26 cellular contexts compared by ENCODE assay signal in genomic region chr7:93935112-93935511, GRCh38. TPM values are rescaled to one million over a fixed set of nuclear protein-coding genes. Genes with fewer than 3 reads are reported as not detected.
DNase-seq lines count a peak whose midpoint lies in the region; ATAC-seq, FAIRE-seq and TF ChIP-seq lines count a peak whose summit lies in the region.
"Had no signal": no experiment of that assay in that cellular context is flagged by ENCODE, and none has a peak within 500 bp of the region (broad histone marks: within the 10 kb centered on the region; RNA-seq: fewer than 3 reads in every experiment).

No MANE protein-coding gene starts in this region.

- intact Hi-C loops in right cardiac atrium (cut with DNase I) (no loop called here), endothelial cell of umbilical vein (cut with micrococcal nuclease) (no loop called here), mucosa of descending colon (cut with DNase I, micrococcal nuclease) (no loop called here)

- H4K91ac ChIP-seq in neuronal stem cell (ENCODE audit: low read depth, low read length, poor library complexity), result no peak overlapping the region

- POLR2A ChIA-PET in endothelial cell of umbilical vein (lab: Charles Lee), result no interaction called here

- no peaks in the 10 kb centered on the region for H3K36me3 ChIP-seq in right atrium auricular region
- H3K36me3 ChIP-seq in endothelial cell of umbilical vein (ENCODE audit: control insufficient read depth in 2 of 2, extremely low read depth in 1 of 2, insufficient read depth in 2 of 2, low read length in 2 of 2), result no peaks in the 10 kb centered on the region
- H3K36me3 ChIP-seq in mucosa of descending colon (ENCODE audit: low read depth), result no peaks in the 10 kb centered on the region
- no peaks in the 10 kb centered on the region for H3K36me3 ChIP-seq in neuronal stem cell (replicated peaks in 1 of 2; ENCODE audit: control insufficient read depth in 2 of 2, insufficient read depth in 2 of 2, low read length in 2 of 2)
- H3K36me3 ChIP-seq: BE2C; BLaER1 treated with 17β-estradiol and CSF1 and Interleukin-3, amounts not matched to agents 10 nM and 100 nM; HAP-1 had no signal

- no peak overlapping the region for H3K4ac ChIP-seq in neuronal stem cell (ENCODE audit: low read length)

- ATAC-seq in right cardiac atrium (no peak), mucosa of descending colon (no peak), HG02870 (IDR thresholded peaks at IDR 0.05; ENCODE audit: unreplicated experiment) (no peak)
- ATAC-seq: GM12878 had no signal

- H3K4me1 Mint-ChIP-seq in osteocyte (ENCODE audit: unreplicated experiment), result peaks cover 39% of the 10 kb centered on the region
- H3K4me1 Mint-ChIP-seq: CD14-positive monocyte; CD8-positive, alpha-beta memory T cell had no signal

- H3K9me3 ChIP-seq in right cardiac atrium (ENCODE audit: control insufficient read depth, low read length) (no peaks in the 10 kb centered on the region), right atrium auricular region (no peaks in the 10 kb centered on the region), endothelial cell of umbilical vein (replicated peaks; ENCODE audit: control insufficient read depth, insufficient read depth, low read length) (no peaks in the 10 kb centered on the region), mucosa of descending colon (no peaks in the 10 kb centered on the region), neuronal stem cell (replicated peaks in 1 of 2; ENCODE audit: control insufficient read depth in 2 of 2, insufficient read depth in 1 of 2, low read depth in 1 of 2, low read length in 2 of 2) (no peaks in the 10 kb centered on the region)
- H3K9me3 ChIP-seq: BE2C; BLaER1 treated with 17β-estradiol and CSF1 and Interleukin-3, amounts not matched to agents 10 nM and 100 nM; HAP-1 had no signal

- H3K4me1 ChIP-seq in right cardiac atrium (ENCODE audit: control insufficient read depth, insufficient read depth, low read length), result no peaks in the 10 kb centered on the region
- peaks cover 0 to 7% of the 10 kb centered on the region in 2 donors for H3K4me1 ChIP-seq in right atrium auricular region
- peaks cover 24% of the 10 kb centered on the region for H3K4me1 ChIP-seq in endothelial cell of umbilical vein (ENCODE audit: control insufficient read depth, extremely low read depth, insufficient read depth, low read length)
- H3K4me1 ChIP-seq in mucosa of descending colon (ENCODE audit: low read depth), result no peaks in the 10 kb centered on the region
- no peaks in the 10 kb centered on the region for H3K4me1 ChIP-seq in neuronal stem cell (ENCODE audit: control insufficient read depth in 2 of 2, insufficient read depth in 1 of 2, low read depth in 1 of 2, low read length in 2 of 2)
- H3K4me1 ChIP-seq: BE2C, HAP-1 had no signal

- no peak overlapping the region for H4K8ac ChIP-seq in neuronal stem cell (ENCODE audit: low read depth, low read length)

- no peaks in the 10 kb centered on the region for H3K9me3 Mint-ChIP-seq in osteocyte (ENCODE audit: unreplicated experiment)
- H3K9me3 Mint-ChIP-seq: CD4-positive, alpha-beta T cell; HFFc6 had no signal

- H3K4me3 Mint-ChIP-seq in osteocyte (ENCODE audit: unreplicated experiment), result no peak overlapping the region
- H3K4me3 Mint-ChIP-seq: CD14-positive monocyte; CD4-positive, alpha-beta T cell; CD8-positive, alpha-beta memory T cell; HFFc6 had no signal

- no peak overlapping the region for H2AK5ac ChIP-seq in neuronal stem cell (ENCODE audit: low read depth, low read length)

- no peaks in the 10 kb centered on the region for H3K27me3 Mint-ChIP-seq in osteocyte (ENCODE audit: unreplicated experiment)

- H3K27me3 ChIP-seq in right cardiac atrium (ENCODE audit: control insufficient read depth, insufficient read depth) (no peaks in the 10 kb centered on the region), right atrium auricular region (no peaks in the 10 kb centered on the region), endothelial cell of umbilical vein (ENCODE audit: control insufficient read depth in 2 of 2, insufficient read depth in 2 of 2, low read length in 2 of 2) (no peaks in the 10 kb centered on the region), neuronal stem cell (ENCODE audit: control insufficient read depth in 3 of 3, insufficient read depth in 3 of 3, low read depth in 1 of 3, low read length in 3 of 3) (no peaks in the 10 kb centered on the region)
- H3K27me3 ChIP-seq: BE2C; BLaER1 treated with 17β-estradiol and CSF1 and Interleukin-3, amounts not matched to agents 10 nM and 100 nM had no signal

- peak overlapping the region; percentile 43 for H3K27ac Mint-ChIP-seq in osteocyte (ENCODE audit: unreplicated experiment)
- H3K27ac Mint-ChIP-seq: CD14-positive monocyte; CD4-positive, alpha-beta T cell; CD8-positive, alpha-beta memory T cell; HFFc6 had no signal

- no peaks in the 10 kb centered on the region for H3K79me2 ChIP-seq in endothelial cell of umbilical vein (ENCODE audit: control insufficient read depth, insufficient read depth, low read length)

- H3K9ac ChIP-seq in endothelial cell of umbilical vein (replicated peaks; ENCODE audit: extremely low read depth, insufficient read depth, low read length) (no peak overlapping the region), neuronal stem cell (ENCODE audit: low read depth, low read length, poor library complexity) (no peak overlapping the region)
- H3K9ac ChIP-seq: BLaER1 treated with 17β-estradiol and CSF1 and Interleukin-3, amounts not matched to agents 10 nM and 100 nM had no signal

- H3K4me2 ChIP-seq in endothelial cell of umbilical vein (ENCODE audit: insufficient read depth, low read length) (no peak overlapping the region), neuronal stem cell (ENCODE audit: insufficient read depth, low read length, poor library complexity, severe bottlenecking) (no peak overlapping the region)
- H3K4me2 ChIP-seq: BLaER1 treated with 17β-estradiol and CSF1 and Interleukin-3, amounts not matched to agents 10 nM and 100 nM had no signal

- H3K23ac ChIP-seq in neuronal stem cell (ENCODE audit: low read depth, low read length, poor library complexity), result no peak overlapping the region

- CTCF ChIA-PET in endothelial cell of umbilical vein (lab: Charles Lee), result interaction anchor here (1.7 kb wide), 1 partner anchor 32 kb away, joined by 5 read pairs; no protein-coding TSS in a partner anchor

- H3K9me1 ChIP-seq in endothelial cell of umbilical vein (replicated peaks; ENCODE audit: control insufficient read depth, extremely low read depth, insufficient read depth, low read length), result no peaks in the 10 kb centered on the region

- no peak for TF ChIP-seq POLR2A in endothelial cell of umbilical vein (IDR thresholded peaks at IDR 0.05; ENCODE audit: low read depth, low read length)

- 77% methylated on average over 2 of the region's 2 CpGs for WGBS in right cardiac atrium
- WGBS in neuronal stem cell (ENCODE audit: extremely low coverage in 2 of 2, insufficient read length in 2 of 2, insufficient replicate concordance in 1 of 2), 2 donors, result no CpG with 5 or more reads among the region's 2 CpGs

- no TSS peak for BruUV-seq in endothelial cell of umbilical vein (replicated peaks; lab: Mats Ljungman, UMichigan)

- TF ChIP-seq CTCF in right atrium auricular region (IDR thresholded peaks at IDR 0.05) (no peak), endothelial cell of umbilical vein (IDR thresholded peaks at IDR 0.05; ENCODE audit: extremely low read depth in 1 of 2, insufficient read depth in 1 of 2, low read depth in 1 of 2, low read length in 2 of 2) (no peak), osteocyte (IDR thresholded peaks at IDR 0.05) (no peak), mucosa of descending colon (IDR thresholded peaks at IDR 0.05) (no peak)

- no peak overlapping the region for H2BK15ac ChIP-seq in neuronal stem cell (ENCODE audit: low read length)

- peaks cover 3% of the 10 kb centered on the region for H3K36me3 Mint-ChIP-seq in osteocyte (ENCODE audit: unreplicated experiment)
- H3K36me3 Mint-ChIP-seq: CD14-positive monocyte; CD8-positive, alpha-beta memory T cell had no signal

- FAIRE-seq in endothelial cell of umbilical vein (lab: Jason Lieb, UNC), result no peak
- FAIRE-seq: A204.1, D721Med, GM12878, H54 had no signal

- H3K4me3 ChIP-seq in right cardiac atrium (ENCODE audit: low read length) (no peak overlapping the region), right atrium auricular region (no peak overlapping the region), endothelial cell of umbilical vein (replicated peaks in 1 of 3; ENCODE audit: insufficient read depth in 1 of 3, low read depth in 1 of 3, low read length in 3 of 3) (no peak overlapping the region), mucosa of descending colon (no peak overlapping the region), neuronal stem cell (ENCODE audit: low read length in 2 of 2) (no peak overlapping the region)
- H3K4me3 ChIP-seq: BLaER1 treated with 17β-estradiol and CSF1 and Interleukin-3, amounts not matched to agents 10 nM and 100 nM; GM12878; HAP-1 had no signal

- no peak overlapping the region for H3K18ac ChIP-seq in neuronal stem cell (ENCODE audit: low read length)

- H2BK120ac ChIP-seq in neuronal stem cell (ENCODE audit: low read depth, low read length), result no peak overlapping the region

- no peak overlapping the region for H2BK12ac ChIP-seq in neuronal stem cell (ENCODE audit: low read length)

- no peak overlapping the region for H2BK5ac ChIP-seq in neuronal stem cell (ENCODE audit: low read length)

- no peak overlapping the region for H3K27ac ChIP-seq in right cardiac atrium (ENCODE audit: low read length)
- no peak overlapping the region for H3K27ac ChIP-seq in right atrium auricular region
- no peak overlapping the region for H3K27ac ChIP-seq in endothelial cell of umbilical vein (ENCODE audit: insufficient read depth, low read depth, low read length)
- H3K27ac ChIP-seq in neuronal stem cell (replicated peaks; ENCODE audit: low read length), result no peak overlapping the region
- H3K27ac ChIP-seq: 22Rv1; BLaER1 treated with 17β-estradiol and CSF1 and Interleukin-3, amounts not matched to agents 10 nM and 100 nM had no signal

- DNase-seq in right cardiac atrium (peak in 2 of 3 donors; percentile 18 to 64), right atrium auricular region (ENCODE audit: low spot score) (no peak), endothelial cell of umbilical vein (ENCODE audit: low read depth, low spot score) (peak; percentile 58), osteocyte (ENCODE audit: extremely low spot score, unreplicated experiment) (no peak), mucosa of descending colon (no peak), AML-193 (lab: John Stamatoyannopoulos, UW) (no peak), neuronal stem cell (ENCODE audit: low spot score) (no peak)
- DNase-seq: BE2C; CD4-positive, alpha-beta T cell; CD8-positive, alpha-beta memory T cell; DMS 273 treated with DMSO at 0.1 percent for 48 hours; DMS79; EL; GDM1; GOT3; HFFc6 had no signal

- no peak overlapping the region for H3K14ac ChIP-seq in neuronal stem cell (ENCODE audit: low read length)

- H3K79me1 ChIP-seq in neuronal stem cell (ENCODE audit: low read depth, low read length), result no peaks in the 10 kb centered on the region

- dilution Hi-C loops in endothelial cell of umbilical vein (cut with MboI; ENCODE audit: extremely low pct_ligation_motif_present, low sequenced_read_pairs), result no loop called here

- H2AFZ ChIP-seq in endothelial cell of umbilical vein (ENCODE audit: low read depth, low read length), result no peak overlapping the region
- H2AFZ ChIP-seq in neuronal stem cell (ENCODE audit: low read length), result no peak overlapping the region

- no peaks in the 10 kb centered on the region for H4K20me1 ChIP-seq in endothelial cell of umbilical vein (replicated peaks; ENCODE audit: control insufficient read depth, extremely low read depth, insufficient read depth, low read length)
- H4K20me1 ChIP-seq: BLaER1 treated with 17β-estradiol and CSF1 and Interleukin-3, amounts not matched to agents 10 nM and 100 nM had no signal

RNA-seq across cellular contexts. Expression of gene GNG11, which starts 13.6 kb away (rescaled TPM):
- total RNA-seq in right cardiac atrium, result 10 to 100 TPM; 12.1 to 17.6 (median 15.5) TPM
- polyA plus RNA-seq in right cardiac atrium, result 43.8 TPM
- 10 to 100 TPM; 18.2 to 21.8 TPM for total RNA-seq in right atrium auricular region
- 208 and 215 TPM in 2 replicates for total RNA-seq in endothelial cell of umbilical vein
- 90.4 and 92.3 TPM in 2 replicates for polyA plus RNA-seq in endothelial cell of umbilical vein
- 93.2 and 133 TPM in 2 replicates for polyA plus RNA-seq in endothelial cell of umbilical vein (2011; cell fraction: cytosol; rRNA removed)
- polyA plus RNA-seq in endothelial cell of umbilical vein (2011; cell fraction: nucleus; rRNA removed), result 45.5 and 59.6 TPM in 2 replicates
- 143 and 162 TPM in 2 replicates for polyA plus RNA-seq in endothelial cell of umbilical vein (2012)
- 43.9 and 44.6 TPM in 2 replicates for polyA minus RNA-seq in endothelial cell of umbilical vein
- polyA minus RNA-seq in endothelial cell of umbilical vein (2011; cell fraction: cytosol; rRNA and poly(A)+ RNA removed), result 1.6 TPM
- polyA minus RNA-seq in endothelial cell of umbilical vein (2011; cell fraction: nucleus; rRNA and poly(A)+ RNA removed), result 75.7 and 94.4 TPM in 2 replicates
- 49.6 and 49.7 TPM in 2 replicates for total RNA-seq in osteocyte
- total RNA-seq in mucosa of descending colon, result 1 to 10 TPM; 1.7 to 7.7 (median 3.4) TPM
- polyA plus RNA-seq in neuronal stem cell (2013, experiment 1 of 2), result 2.2 TPM
- 2.5 TPM for polyA plus RNA-seq in neuronal stem cell (2013, experiment 2 of 2)
- total RNA-seq: CD4-positive, alpha-beta T cell; CD8-positive, alpha-beta memory T cell had no signal
- polyA plus RNA-seq: CD8-positive, alpha-beta memory T cell had no signal

RNA-seq across cellular contexts. Expression of gene GNGT1, which starts 28.7 kb away (rescaled TPM):
- total RNA-seq in right cardiac atrium, result not detected
- polyA plus RNA-seq in right cardiac atrium, result not detected
- not detected for total RNA-seq in right atrium auricular region
- total RNA-seq in endothelial cell of umbilical vein, result not detected in 2 replicates
- polyA plus RNA-seq in endothelial cell of umbilical vein, result not detected in 2 replicates
- not detected in 2 replicates for polyA plus RNA-seq in endothelial cell of umbilical vein (2011; cell fraction: cytosol; rRNA removed)
- polyA plus RNA-seq in endothelial cell of umbilical vein (2011; cell fraction: nucleus; rRNA removed), result not detected in 2 replicates
- not detected in 2 replicates for polyA plus RNA-seq in endothelial cell of umbilical vein (2012)
- polyA minus RNA-seq in endothelial cell of umbilical vein, result not detected in 2 replicates
- polyA minus RNA-seq in endothelial cell of umbilical vein (2011; cell fraction: cytosol; rRNA and poly(A)+ RNA removed), result 1.3 TPM
- polyA minus RNA-seq in endothelial cell of umbilical vein (2011; cell fraction: nucleus; rRNA and poly(A)+ RNA removed), result not detected in 2 replicates
- total RNA-seq in osteocyte, result not detected in 2 replicates
- not detected for total RNA-seq in mucosa of descending colon
- polyA plus RNA-seq in neuronal stem cell (2013, experiment 1 of 2), result 0.33 TPM
- polyA plus RNA-seq in neuronal stem cell (2013, experiment 2 of 2), result 0.42 TPM
- total RNA-seq: CD4-positive, alpha-beta T cell; CD8-positive, alpha-beta memory T cell; GM12878; HFFc6 had no signal
- polyA plus RNA-seq: AG04450; CD14-positive monocyte; CD8-positive, alpha-beta memory T cell; GM12878 had no signal

RNA-seq across cellular contexts. Expression of gene TFPI2, which starts 44.6 kb away (rescaled TPM):
- total RNA-seq in right cardiac atrium (1 to 10 TPM; 1.6 to 5.1 (median 2.9) TPM), right atrium auricular region (1 to 10 TPM; 1.1 to 5.9 TPM), endothelial cell of umbilical vein (33.1 and 65.9 TPM in 2 replicates), osteocyte (58.7 and 61.3 TPM in 2 replicates), mucosa of descending colon (under 1 TPM; 0.41 to 0.61 (median 0.46) TPM)
- polyA plus RNA-seq in right cardiac atrium (6.5 TPM), endothelial cell of umbilical vein (49.9 and 57.3 TPM in 2 replicates)
- 29.5 and 34.7 TPM in 2 replicates for polyA plus RNA-seq in endothelial cell of umbilical vein (2011; cell fraction: cytosol; rRNA removed)
- 16.0 and 16.1 TPM in 2 replicates for polyA plus RNA-seq in endothelial cell of umbilical vein (2011; cell fraction: nucleus; rRNA removed)
- 47.8 and 68.3 TPM in 2 replicates for polyA plus RNA-seq in endothelial cell of umbilical vein (2012)
- polyA minus RNA-seq in endothelial cell of umbilical vein, result 19.5 and 23.9 TPM in 2 replicates
- polyA minus RNA-seq in endothelial cell of umbilical vein (2011; cell fraction: cytosol; rRNA and poly(A)+ RNA removed), result not detected
- polyA minus RNA-seq in endothelial cell of umbilical vein (2011; cell fraction: nucleus; rRNA and poly(A)+ RNA removed), result 7.4 and 11.3 TPM in 2 replicates
- polyA plus RNA-seq in neuronal stem cell (2013, experiment 1 of 2), result 4.7 TPM
- polyA plus RNA-seq in neuronal stem cell (2013, experiment 2 of 2), result 5.2 TPM
- total RNA-seq: CD4-positive, alpha-beta T cell; CD8-positive, alpha-beta memory T cell had no signal
- polyA plus RNA-seq: CD14-positive monocyte; CD8-positive, alpha-beta memory T cell had no signal

Comparison
In these comparisons a context has a peak if more than half of its experiments do, and no peak if none do; other contexts are left out.
1. DNase-seq: peak in right cardiac atrium (2 of 3) and endothelial cell of umbilical vein (single experiment); none in right atrium auricular region (single experiment), osteocyte (single experiment), mucosa of descending colon (0 of 3), AML-193 (0 of 2) and neuronal stem cell (single experiment).